ENCODE assay signal across 24 cellular contexts in genomic region chrX:79181401-79181800, GRCh38. TPM values are rescaled to one million over a fixed set of nuclear protein-coding genes. Genes with fewer than 3 reads are reported as not detected.
DNase-seq lines count a peak whose midpoint lies in the region; ATAC-seq and TF ChIP-seq lines count a peak whose summit lies in the region.
"Had no signal": no experiment of that assay in that cellular context is flagged by ENCODE, and none has a peak within 500 bp of the region (broad histone marks: within the 10 kb centered on the region; RNA-seq: fewer than 3 reads in every experiment).

No MANE protein-coding gene starts in this region.

- H3K36me3 ChIP-seq in KOPT-K1 (ENCODE audit: insufficient read depth, low read length): peaks cover 12% of the 10 kb centered on the region
- H3K36me3 ChIP-seq in stomach: no peaks in the 10 kb centered on the region
- H3K36me3 ChIP-seq: cardiac muscle cell, upper lobe of right lung, WERI-Rb-1 had no signal

- H3K4me1 Mint-ChIP-seq in activated T-cell treated with anti-CD3 and anti-CD28 coated beads, Interleukin-2, amount 50 U/mL, for 4 hours (ENCODE audit: low read depth): peaks cover 67% of the 10 kb centered on the region
- H3K4me1 Mint-ChIP-seq in activated naive CD8-positive, alpha-beta T cell treated with anti-CD3 and anti-CD28 coated beads for 36 hours: peaks cover 52% of the 10 kb centered on the region

- intact Hi-C loops in stomach (cut with DNase I; ENCODE audit: low total_unique reads): no loop called here

- WGBS in stomach, 5 donors: 82 to 87% (median 84%) methylated on average over 2 of the region's 2 CpGs

- no peaks in the 10 kb centered on the region for H3K27me3 Mint-ChIP-seq in activated T-cell treated with anti-CD3 and anti-CD28 coated beads, Interleukin-2, amount 50 U/mL, for 4 hours (ENCODE audit: low read depth)
- no peaks in the 10 kb centered on the region for H3K27me3 Mint-ChIP-seq in activated naive CD8-positive, alpha-beta T cell treated with anti-CD3 and anti-CD28 coated beads for 36 hours

- H3K4me3 Mint-ChIP-seq in activated T-cell treated with anti-CD3 and anti-CD28 coated beads, Interleukin-2, amount 50 U/mL, for 4 hours: no peak overlapping the region
- no peak overlapping the region for H3K4me3 Mint-ChIP-seq in activated naive CD8-positive, alpha-beta T cell treated with anti-CD3 and anti-CD28 coated beads for 36 hours

- H3K4me3 ChIP-seq in stomach: no peak overlapping the region
- H3K4me3 ChIP-seq: cardiac muscle cell, dorsolateral prefrontal cortex, mucosa of descending colon, upper lobe of right lung had no signal

- DNase-seq in activated T-cell treated with anti-CD3 and anti-CD28 coated beads, Interleukin-2, amount 50 U/mL, for 4 hours: no peak
- DNase-seq in activated T-cell treated with anti-CD3 and anti-CD28 coated beads for 4 hours (no peak), NCI-H187 (lab: John Stamatoyannopoulos, UW) (no peak), stomach (no peak)
- DNase-seq in activated naive CD8-positive, alpha-beta T cell treated with anti-CD3 and anti-CD28 coated beads for 36 hours: no peak
- DNase-seq in stimulated activated naive CD8-positive, alpha-beta T cell treated with anti-CD3 and anti-CD28 coated beads, Interleukin-15, Interleukin-2, amounts not matched to agents 100 U/mL and 50 U/mL, for 24 hours: no peak
- DNase-seq in stimulated activated naive CD4-positive, alpha-beta T cell treated with Interleukin-2 at 50 U/mL for 16 hours (lab: John Stamatoyannopoulos, UW): no peak
- DNase-seq: amniotic stem cell, DMS53, dorsolateral prefrontal cortex, IMR-90, mucosa of descending colon, NCI-H2029 treated with DMSO at 0.1 percent for 48 hours, NCI-H510A treated with DMSO at 0.1 percent for 48 hours, retina, Right ventricle myocardium superior, upper lobe of right lung, WERI-Rb-1 had no signal

- H3K9me3 ChIP-seq in KOPT-K1 (ENCODE audit: insufficient read depth, low read length, poor library complexity, severe bottlenecking) (peaks cover 6% of the 10 kb centered on the region), stomach (no peaks in the 10 kb centered on the region)
- H3K9me3 ChIP-seq: mucosa of descending colon, upper lobe of right lung had no signal

- peak; percentile 12 to 14 for ATAC-seq in activated T-cell treated with anti-CD3 and anti-CD28 coated beads, Interleukin-2, amount 50 U/mL, for 4 hours
- peak; percentile 40 for ATAC-seq in stimulated activated naive CD8-positive, alpha-beta T cell treated with anti-CD3 and anti-CD28 coated beads, Interleukin-15, Interleukin-2, amounts not matched to agents 100 U/mL and 50 U/mL, for 24 hours
- ATAC-seq: left lobe of liver, mucosa of descending colon, upper lobe of right lung had no signal

- peaks cover 4% of the 10 kb centered on the region for H3K36me3 Mint-ChIP-seq in activated T-cell treated with anti-CD3 and anti-CD28 coated beads, Interleukin-2, amount 50 U/mL, for 4 hours (ENCODE audit: insufficient read depth)
- H3K36me3 Mint-ChIP-seq in activated naive CD8-positive, alpha-beta T cell treated with anti-CD3 and anti-CD28 coated beads for 36 hours: peaks cover 29% of the 10 kb centered on the region

- no peak for TF ChIP-seq EP300 in stomach (IDR thresholded peaks at IDR 0.05)

- peak overlapping the region; percentile 93 for H3K27ac Mint-ChIP-seq in activated naive CD8-positive, alpha-beta T cell treated with anti-CD3 and anti-CD28 coated beads for 36 hours

- no peak for TF ChIP-seq POLR2A in stomach (IDR thresholded peaks at IDR 0.05)

- peak overlapping the region; percentile 66 for H3K27ac ChIP-seq in KOPT-K1 (ENCODE audit: low read depth, low read length, poor library complexity, severe bottlenecking)
- no peak overlapping the region for H3K27ac ChIP-seq in stomach
- H3K27ac ChIP-seq: C4-2B, cardiac muscle cell, dorsolateral prefrontal cortex, HL-60, upper lobe of right lung, WERI-Rb-1 had no signal

- no peaks in the 10 kb centered on the region for H3K4me1 ChIP-seq in stomach
- H3K4me1 ChIP-seq: upper lobe of right lung had no signal

- no peaks in the 10 kb centered on the region for H3K27me3 ChIP-seq in stomach
- H3K27me3 ChIP-seq: cardiac muscle cell, upper lobe of right lung had no signal

- TF ChIP-seq CTCF in stomach (IDR thresholded peaks at IDR 0.05): no peak

- peaks cover 3% of the 10 kb centered on the region for H3K9me3 Mint-ChIP-seq in activated T-cell treated with anti-CD3 and anti-CD28 coated beads, Interleukin-2, amount 50 U/mL, for 4 hours
- H3K9me3 Mint-ChIP-seq in activated naive CD8-positive, alpha-beta T cell treated with anti-CD3 and anti-CD28 coated beads for 36 hours: peaks cover 6% of the 10 kb centered on the region

RNA-seq across cellular contexts. Expression of gene GPR174, which starts 36.9 kb away (rescaled TPM):
- total RNA-seq in activated T-cell treated with anti-CD3 and anti-CD28 coated beads, Interleukin-2, amount 50 U/mL, for 4 hours: 10 to 100 TPM; 13.2 to 24.8 (median 20.1) TPM
- total RNA-seq in activated naive CD8-positive, alpha-beta T cell treated with anti-CD3 and anti-CD28 coated beads for 36 hours: 10 to 100 TPM; 22.6 to 25.1 TPM
- 1 to 10 TPM in 2 of 5 donors, under 1 TPM in 1, not detected in 2; under 0.01 to 9.6 (median 4.6) TPM for total RNA-seq in stomach
- under 1 TPM in 2 of 3 donors, not detected in 1; 0.13 to 0.76 TPM for polyA plus RNA-seq in stomach
- total RNA-seq: cardiac muscle cell, H1, IMR-90 had no signal
- polyA plus RNA-seq: cardiac muscle cell, H1, IMR-90 had no signal
